ENCODE assay signal across 12 cellular contexts in genomic region chr11:19633276-19633675, GRCh38.
DNase-seq lines count a peak whose midpoint lies in the region; ATAC-seq and TF ChIP-seq lines count a peak whose summit lies in the region.
"Had no signal": no experiment of that assay in that cellular context is flagged by ENCODE, and none has a peak within 500 bp of the region (broad histone marks: within the 10 kb centered on the region; RNA-seq: fewer than 3 reads in every experiment).

No MANE protein-coding gene starts in this region.

- peak; percentile 65 to 88 for ATAC-seq in upper lobe of left lung (ENCODE audit: low FRiP score in 2 of 2)
- no peak for ATAC-seq in activated CD8-positive, alpha-beta memory T cell treated with anti-CD3 and anti-CD28 coated beads, Interleukin-2, amount 10 ng/mL, durations not matched to agents 7 days and 5 days
- no peak for ATAC-seq in GM19035 (IDR thresholded peaks at IDR 0.05; ENCODE audit: unreplicated experiment)
- ATAC-seq: activated CD4-positive, CD25-positive, alpha-beta regulatory T cell treated with anti-CD3 and anti-CD28 coated beads, Interleukin-2, amount 50 U/mL, for 24 hours; foreskin keratinocyte; right lobe of liver had no signal

- no peaks in the 10 kb centered on the region for H3K9me3 Mint-ChIP-seq in activated CD8-positive, alpha-beta memory T cell treated with anti-CD3 and anti-CD28 coated beads, Interleukin-2, amount 10 ng/mL, durations not matched to agents 7 days and 5 days (ENCODE audit: low read depth)

- no peak for TF ChIP-seq POLR2A in upper lobe of left lung (IDR thresholded peaks at IDR 0.05)

- no peaks in the 10 kb centered on the region for H3K36me3 ChIP-seq in fibroblast of lung (ENCODE audit: control insufficient read depth, insufficient read depth, low read length)
- no peaks in the 10 kb centered on the region for H3K36me3 ChIP-seq in upper lobe of left lung
- H3K36me3 ChIP-seq: right lobe of liver had no signal

- H3K27ac ChIP-seq in fibroblast of lung (ENCODE audit: insufficient read depth, low read length) = no peak overlapping the region
- peak overlapping the region; percentile 24 to 40 (median 32) for H3K27ac ChIP-seq in upper lobe of left lung
- H3K27ac ChIP-seq: foreskin keratinocyte, right lobe of liver, SK-N-MC had no signal

- no peak overlapping the region for H3K4me2 ChIP-seq in fibroblast of lung (ENCODE audit: extremely low read depth, insufficient read depth, low read length)

- H3K4me1 Mint-ChIP-seq in activated CD8-positive, alpha-beta memory T cell treated with anti-CD3 and anti-CD28 coated beads, Interleukin-2, amount 10 ng/mL, durations not matched to agents 7 days and 5 days = no peaks in the 10 kb centered on the region

- H3K27ac Mint-ChIP-seq in activated CD8-positive, alpha-beta memory T cell treated with anti-CD3 and anti-CD28 coated beads, Interleukin-2, amount 10 ng/mL, durations not matched to agents 7 days and 5 days = no peak overlapping the region

- 73 to 75% methylated on average over 4 to 7 of the region's 7 CpGs for WGBS in upper lobe of left lung, 2 donors

- no peaks in the 10 kb centered on the region for H3K36me3 Mint-ChIP-seq in activated CD8-positive, alpha-beta memory T cell treated with anti-CD3 and anti-CD28 coated beads, Interleukin-2, amount 10 ng/mL, durations not matched to agents 7 days and 5 days

- no peak overlapping the region for H3K4me3 ChIP-seq in fibroblast of lung (replicated peaks in 1 of 4; ENCODE audit: control extremely low read depth in 1 of 4, insufficient read depth in 1 of 4, low read depth in 3 of 4, low read length in 4 of 4)
- no peak overlapping the region for H3K4me3 ChIP-seq in upper lobe of left lung
- H3K4me3 ChIP-seq: right lobe of liver, SK-N-MC had no signal

- CTCF ChIA-PET in activated CD8-positive, alpha-beta memory T cell treated with anti-CD3 and anti-CD28 coated beads, Interleukin-2, amount 10 ng/mL, durations not matched to agents 7 days and 5 days (lab: Charles Lee) = no interaction called here

- H4K20me1 ChIP-seq in fibroblast of lung (ENCODE audit: control insufficient read depth, extremely low read depth, insufficient read depth, low read length) = no peaks in the 10 kb centered on the region

- no peaks in the 10 kb centered on the region for H3K79me2 ChIP-seq in fibroblast of lung (ENCODE audit: control insufficient read depth, insufficient read depth, low read length)

- H3K4me3 Mint-ChIP-seq in activated CD8-positive, alpha-beta memory T cell treated with anti-CD3 and anti-CD28 coated beads, Interleukin-2, amount 10 ng/mL, durations not matched to agents 7 days and 5 days = no peak overlapping the region

- no peak overlapping the region for H3K9ac ChIP-seq in fibroblast of lung (ENCODE audit: insufficient read depth, low read length)

- DNase-seq in NCI-H446 (lab: John Stamatoyannopoulos, UW) (peak; percentile 28 to 66), fibroblast of lung (ENCODE audit: low read depth in 2 of 2) (peak; percentile 23 to 50), myocyte (ENCODE audit: low read depth) (peak; percentile 32), upper lobe of left lung (peak; percentile 72 to 87), activated gamma-delta T cell (lab: John Stamatoyannopoulos, UW) (no peak)
- DNase-seq in activated CD8-positive, alpha-beta memory T cell treated with anti-CD3 and anti-CD28 coated beads, Interleukin-2, amount 10 ng/mL, durations not matched to agents 7 days and 5 days = no peak
- DNase-seq: Caco-2, foreskin keratinocyte, right lobe of liver had no signal

- TF ChIP-seq CTCF in fibroblast of lung (conservative IDR thresholded peaks at IDR 0.05 in 1 of 2, IDR thresholded peaks at IDR 0.05 in 1 of 2; ENCODE audit: low read depth in 1 of 2, low read length in 2 of 2) (no peak), upper lobe of left lung (IDR thresholded peaks at IDR 0.05) (no peak)

- H3K27me3 Mint-ChIP-seq in activated CD8-positive, alpha-beta memory T cell treated with anti-CD3 and anti-CD28 coated beads, Interleukin-2, amount 10 ng/mL, durations not matched to agents 7 days and 5 days = no peaks in the 10 kb centered on the region

- H3K27me3 ChIP-seq in fibroblast of lung (ENCODE audit: control insufficient read depth, insufficient read depth, low read length) (no peaks in the 10 kb centered on the region), upper lobe of left lung (no peaks in the 10 kb centered on the region)
- H3K27me3 ChIP-seq: right lobe of liver had no signal

- H3K9me3 ChIP-seq in fibroblast of lung (ENCODE audit: control insufficient read depth, insufficient read depth, low read depth, low read length) = no peaks in the 10 kb centered on the region
- no peaks in the 10 kb centered on the region for H3K9me3 ChIP-seq in upper lobe of left lung
- H3K9me3 ChIP-seq: Caco-2, right lobe of liver had no signal

- H3K4me1 ChIP-seq in fibroblast of lung (ENCODE audit: control insufficient read depth, extremely low read depth, insufficient read depth, low read length) = peaks cover 1% of the 10 kb centered on the region
- H3K4me1 ChIP-seq in upper lobe of left lung = peaks cover 0 to 22% (median 10%) of the 10 kb centered on the region in 4 donors
- H3K4me1 ChIP-seq: Caco-2, foreskin keratinocyte, right lobe of liver had no signal

- TF ChIP-seq EP300 in upper lobe of left lung (IDR thresholded peaks at IDR 0.05) = no peak

- no peak overlapping the region for H2AFZ ChIP-seq in fibroblast of lung (ENCODE audit: low read length)

Comparison
In these comparisons a context has a peak if more than half of its experiments do, and no peak if none do; other contexts are left out.
1. DNase-seq: peak in NCI-H446 (2 of 2), fibroblast of lung (2 of 2), myocyte (single experiment) and upper lobe of left lung (2 of 2); none in activated gamma-delta T cell (single experiment) and activated CD8-positive, alpha-beta memory T cell treated with anti-CD3 and anti-CD28 coated beads, Interleukin-2, amount 10 ng/mL, durations not matched to agents 7 days and 5 days (single experiment).
2. ATAC-seq: peak in upper lobe of left lung (2 of 2); none in activated CD8-positive, alpha-beta memory T cell treated with anti-CD3 and anti-CD28 coated beads, Interleukin-2, amount 10 ng/mL, durations not matched to agents 7 days and 5 days (single experiment) and GM19035 (single experiment).